In the genomic region with DNA sequence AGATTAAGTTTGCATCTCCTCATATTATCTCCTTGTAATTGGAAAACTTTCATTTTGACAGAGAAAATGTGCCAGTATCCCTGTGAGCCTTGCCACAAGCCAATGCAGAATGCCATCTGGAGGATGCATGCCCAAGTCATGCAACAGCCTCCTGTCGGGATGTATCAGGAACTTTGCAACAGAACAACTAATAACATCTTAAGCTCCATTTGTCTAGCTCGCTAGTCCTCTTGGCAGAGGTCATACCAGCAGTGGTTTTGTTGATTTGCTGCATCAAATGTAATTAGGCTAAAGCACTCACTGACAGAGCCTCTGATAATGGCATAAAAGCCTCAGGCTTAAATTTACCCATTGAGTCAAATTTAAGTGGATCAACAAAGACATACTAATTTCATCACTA, we compare ENCODE assay signal across 13 cellular contexts.
DNase-seq lines count a peak whose midpoint lies in the region; ATAC-seq and TF ChIP-seq lines count a peak whose summit lies in the region.
"Had no signal": no experiment of that assay in that cellular context is flagged by ENCODE, and none has a peak within 500 bp of the region (broad histone marks: within the 10 kb centered on the region; RNA-seq: fewer than 3 reads in every experiment).

No MANE protein-coding gene starts in this region.

- peaks cover 0 to 4% (median 2%) of the 10 kb centered on the region in 5 donors for H3K9me3 Mint-ChIP-seq in CD8-positive, alpha-beta memory T cell

- H3K79me2 ChIP-seq in hepatocyte = no peaks in the 10 kb centered on the region

- H3K27ac ChIP-seq in A673 (ENCODE audit: low read depth, low read length, poor library complexity, severe bottlenecking) (no peak overlapping the region), RWPE1 (no peak overlapping the region), hepatocyte (no peak overlapping the region)
- no peak overlapping the region for H3K27ac ChIP-seq in CD8-positive, alpha-beta memory T cell (ENCODE audit: low read depth, low read length)
- H3K27ac ChIP-seq: foreskin keratinocyte, tibial artery had no signal

- intact Hi-C loops in A673 (cut with micrococcal nuclease; ENCODE audit: unreplicated experiment) = loop anchor here (10.0 kb wide), 3 partner anchors 579 to 1549 kb away; partner anchors contain the start of gene NEUROD1

- no peak for ATAC-seq in GM19324 (IDR thresholded peaks at IDR 0.05; ENCODE audit: low FRiP score, unreplicated experiment)
- no peak for ATAC-seq in HG03442 (IDR thresholded peaks at IDR 0.05; ENCODE audit: unreplicated experiment)
- ATAC-seq: left ventricle myocardium superior had no signal

- TF ChIP-seq CTCF in A673 (conservative IDR thresholded peaks at IDR 0.05; ENCODE audit: low read depth, low read length) = no peak
- TF ChIP-seq CTCF in astrocyte of the spinal cord (IDR thresholded peaks at IDR 0.05; ENCODE audit: low read depth, low read length) = no peak
- TF ChIP-seq CTCF in RWPE1 (conservative IDR thresholded peaks at IDR 0.05; ENCODE audit: low read depth) = no peak
- TF ChIP-seq CTCF in hepatocyte (IDR thresholded peaks at IDR 0.05; ENCODE audit: poor library complexity) = no peak

- peaks cover 1 to 19% (median 11%) of the 10 kb centered on the region in 3 donors for H3K36me3 Mint-ChIP-seq in CD8-positive, alpha-beta memory T cell

- H3K36me3 ChIP-seq in A673 (ENCODE audit: insufficient read depth, low read length, poor library complexity, severe bottlenecking) (no peaks in the 10 kb centered on the region), hepatocyte (replicated peaks; ENCODE audit: insufficient read depth, low read depth) (no peaks in the 10 kb centered on the region)
- H3K36me3 ChIP-seq in CD8-positive, alpha-beta memory T cell (ENCODE audit: insufficient read depth, low read length) = no peaks in the 10 kb centered on the region
- H3K36me3 ChIP-seq: tibial artery had no signal

- CTCF ChIA-PET in A673 (lab: Charles Lee) = no interaction called here
- CTCF ChIA-PET in CD8-positive, alpha-beta memory T cell (lab: Charles Lee) = interaction anchor here (1.0 to 3.2 kb wide), 9 partner anchors 16 to 360 kb away, joined by 3 to 27 read pairs (median 3); partner anchors contain the start of gene ITGA4
- CTCF ChIA-PET in RWPE1 (lab: Yijun Ruan, JAX) = no interaction called here

- H3K27me3 ChIP-seq in A673 (replicated peaks; ENCODE audit: insufficient read depth, low read depth, low read length, poor library complexity) (no peaks in the 10 kb centered on the region), hepatocyte (no peaks in the 10 kb centered on the region)
- no peaks in the 10 kb centered on the region for H3K27me3 ChIP-seq in CD8-positive, alpha-beta memory T cell (ENCODE audit: insufficient read depth, low read length, poor library complexity, severe bottlenecking)
- H3K27me3 ChIP-seq: foreskin keratinocyte, tibial artery had no signal

- H3K4me3 Mint-ChIP-seq in CD8-positive, alpha-beta memory T cell = peak overlapping the region in 5 of 7 donors; percentile 10 to 87 (median 69)

- peaks cover 0 to 2% of the 10 kb centered on the region in 2 donors for H3K27me3 Mint-ChIP-seq in CD8-positive, alpha-beta memory T cell

- no peak overlapping the region for H3K4me2 ChIP-seq in hepatocyte

- H2AFZ ChIP-seq in hepatocyte = no peak overlapping the region

- peak overlapping the region; percentile 28 to 92 (median 81) for H3K27ac Mint-ChIP-seq in CD8-positive, alpha-beta memory T cell

- no peaks in the 10 kb centered on the region for H4K20me1 ChIP-seq in hepatocyte (ENCODE audit: insufficient read depth, poor library complexity, severe bottlenecking)

- 55% methylated on average over 2 of the region's 2 CpGs for WGBS in hepatocyte (ENCODE audit: low lambda C conversion rate, missing lambda C conversion rate)

- in situ Hi-C loops in astrocyte of the spinal cord (cut with HindIII; ENCODE audit: low sequenced_read_pairs) = no loop called here

- H3K9me3 ChIP-seq in A673 (ENCODE audit: low read depth, low read length, poor library complexity, severe bottlenecking) (no peaks in the 10 kb centered on the region), hepatocyte (ENCODE audit: low read depth) (no peaks in the 10 kb centered on the region)
- no peaks in the 10 kb centered on the region for H3K9me3 ChIP-seq in CD8-positive, alpha-beta memory T cell (ENCODE audit: low read length)
- H3K9me3 ChIP-seq: tibial artery had no signal

- H3K4me1 ChIP-seq in A673 (ENCODE audit: insufficient read depth, low read length, poor library complexity, severe bottlenecking) (peaks cover 8% of the 10 kb centered on the region), hepatocyte (ENCODE audit: insufficient read depth) (no peaks in the 10 kb centered on the region)
- peaks cover 39% of the 10 kb centered on the region for H3K4me1 ChIP-seq in CD8-positive, alpha-beta memory T cell (ENCODE audit: insufficient read depth, low read length)
- H3K4me1 ChIP-seq: tibial artery had no signal

- POLR2A ChIA-PET in A673 (lab: Charles Lee; ENCODE audit: low non-redundant PET) = no interaction called here
- POLR2A ChIA-PET in CD8-positive, alpha-beta memory T cell (lab: Charles Lee) = interaction anchor here (0.6 to 1.9 kb wide), 5 partner anchors 17 to 351 kb away, joined by 3 to 19 read pairs (median 5); partner anchors contain the start of gene ITGA4
- POLR2A ChIA-PET in RWPE1 (lab: Yijun Ruan, JAX; ENCODE audit: low non-redundant PET) = no interaction called here

- DNase-seq in A673 (ENCODE audit: low spot score) (peak; percentile 4), NCI-H2227 (lab: John Stamatoyannopoulos, UW; ENCODE audit: unreplicated experiment) (peak; percentile 63), astrocyte of the spinal cord (ENCODE audit: low read depth, low spot score) (peak; percentile 17), RWPE1 (ENCODE audit: low spot score) (no peak), hepatocyte (ENCODE audit: low spot score) (no peak)
- no peak for DNase-seq in CD8-positive, alpha-beta memory T cell
- DNase-seq: activated CD8-positive, alpha-beta memory T cell treated with anti-CD3 and anti-CD28 coated beads, Interleukin-2, amount 50 U/mL, for 4 hours; left ventricle myocardium superior; NCI-H1417 treated with DMSO at 0.1 percent for 48 hours; tibial artery had no signal

- H3K4me1 Mint-ChIP-seq in CD8-positive, alpha-beta memory T cell = peaks cover 45 to 66% (median 50%) of the 10 kb centered on the region in 3 donors

- H3K9me2 ChIP-seq in hepatocyte (replicated peaks; ENCODE audit: insufficient read depth) = no peaks in the 10 kb centered on the region

- BruUV-seq in A673 (replicated peaks; lab: Mats Ljungman, UMichigan) = no TSS peak

- H3K4me3 ChIP-seq in A673 (ENCODE audit: low read depth, low read length, poor library complexity, severe bottlenecking) (no peak overlapping the region), astrocyte of the spinal cord (ENCODE audit: low read depth, low read length) (no peak overlapping the region), hepatocyte (no peak overlapping the region)
- H3K4me3 ChIP-seq in CD8-positive, alpha-beta memory T cell (ENCODE audit: low read length) = peak overlapping the region; percentile 13
- H3K4me3 ChIP-seq: tibial artery had no signal

Comparison
In these comparisons a context has a peak if more than half of its experiments do, and no peak if none do; other contexts are left out.
1. DNase-seq: peak in A673 (single experiment), NCI-H2227 (single experiment) and astrocyte of the spinal cord (single experiment); none in CD8-positive, alpha-beta memory T cell (0 of 5), RWPE1 (single experiment) and hepatocyte (single experiment).